24 cellular contexts compared by ENCODE assay signal in genomic region chr4:62415256-62415655, GRCh38.
"Had no signal": no experiment of that assay in that cellular context is flagged by ENCODE, and none has a peak within 500 bp of the region (broad histone marks: within the 10 kb centered on the region; RNA-seq: fewer than 3 reads in every experiment).

No MANE protein-coding gene starts in this region.

- H3K4me1 ChIP-seq: colonic mucosa, esophagus muscularis mucosa, esophagus squamous epithelium, gastrocnemius medialis, gastroesophageal sphincter had no signal

- H3K4me1 Mint-ChIP-seq: endodermal cell had no signal

- H3K27ac Mint-ChIP-seq: dendritic cell treated with granulocyte-macrophage colony-stimulating factor and Interleukin-4, amounts not matched to agents 40 ng/mL and 50 ng/mL, for 4 days; effector memory CD8-positive, alpha-beta T cell; endodermal cell had no signal

- H3K4me3 Mint-ChIP-seq: dendritic cell treated with granulocyte-macrophage colony-stimulating factor and Interleukin-4, amounts not matched to agents 40 ng/mL and 50 ng/mL, for 4 days; effector memory CD8-positive, alpha-beta T cell; endodermal cell had no signal

- H3K9me3 Mint-ChIP-seq: endodermal cell had no signal

- H3K27me3 Mint-ChIP-seq: dendritic cell treated with granulocyte-macrophage colony-stimulating factor and Interleukin-4, amounts not matched to agents 40 ng/mL and 50 ng/mL, for 4 days; effector memory CD8-positive, alpha-beta T cell had no signal

- H3K27me3 ChIP-seq: colonic mucosa, dorsolateral prefrontal cortex, esophagus muscularis mucosa, esophagus squamous epithelium, gastrocnemius medialis, gastroesophageal sphincter, heart left ventricle, heart right ventricle had no signal

- H3K36me3 ChIP-seq: colonic mucosa, esophagus muscularis mucosa, esophagus squamous epithelium, gastrocnemius medialis, gastroesophageal sphincter, heart left ventricle, heart right ventricle had no signal

- H3K4me3 ChIP-seq: colonic mucosa, coronary artery, dorsolateral prefrontal cortex, esophagus muscularis mucosa, esophagus squamous epithelium, gastrocnemius medialis, gastroesophageal sphincter, heart left ventricle, heart right ventricle had no signal

- H3K27ac ChIP-seq: colonic mucosa, coronary artery, dorsolateral prefrontal cortex, epithelial cell of prostate, esophagus muscularis mucosa, esophagus squamous epithelium, gastrocnemius medialis, gastroesophageal sphincter, heart left ventricle, heart right ventricle had no signal

- ATAC-seq: effector memory CD8-positive, alpha-beta T cell; esophagus mucosa; gastrocnemius medialis; gastroesophageal sphincter; heart left ventricle; heart right ventricle had no signal

- H3K9me3 ChIP-seq: colonic mucosa, esophagus muscularis mucosa, esophagus squamous epithelium, gastrocnemius medialis, gastroesophageal sphincter, heart left ventricle, heart right ventricle had no signal

- DNase-seq: colonic mucosa; cortex of kidney; dermis blood vessel endothelial cell; dorsolateral prefrontal cortex; effector CD4-positive, alpha-beta T cell; effector CD8-positive, alpha-beta T cell; effector memory CD4-positive, alpha-beta T cell; effector memory CD8-positive, alpha-beta T cell; endodermal cell; erythroblast; esophagus squamous epithelium; foreskin fibroblast; foreskin melanocyte; gastrocnemius medialis; glutamatergic neuron; head of caudate nucleus; heart left ventricle; heart right ventricle had no signal
